ENCODE assay signal across 9 cellular contexts in genomic region chr21:16308269-16308668, GRCh38.
DNase-seq lines count a peak whose midpoint lies in the region; ATAC-seq and TF ChIP-seq lines count a peak whose summit lies in the region.
"Had no signal": no experiment of that assay in that cellular context is flagged by ENCODE, and none has a peak within 500 bp of the region (broad histone marks: within the 10 kb centered on the region; RNA-seq: fewer than 3 reads in every experiment).

No MANE protein-coding gene starts in this region.

- H3K4me3 ChIP-seq in dorsolateral prefrontal cortex (peak overlapping the region; percentile 15 to 67 (median 52)), prostate gland (peak overlapping the region; percentile 4 to 15)

- intact Hi-C loops in dorsolateral prefrontal cortex (cut with DNase I) (loop anchor here (2.0 to 10.0 kb wide), 3 partner anchors 113 to 235 kb away; no protein-coding TSS in a partner anchor), prostate gland (cut with DNase I) (no loop called here)

- TF ChIP-seq POLR2A in prostate gland (IDR thresholded peaks at IDR 0.05) (no peak), erythroblast (IDR thresholded peaks at IDR 0.05; ENCODE audit: low read length) (no peak)

- H3K9me3 ChIP-seq in prostate gland: no peaks in the 10 kb centered on the region

- WGBS in prostate gland: 10% methylated on average over 1 of the region's 1 CpG

- H3K36me3 ChIP-seq in prostate gland: no peaks in the 10 kb centered on the region

- H3K4me1 ChIP-seq in prostate gland (replicated peaks): no peaks in the 10 kb centered on the region

- DNase-seq in HT1080 (ENCODE audit: low read depth) (peak; percentile 12), dorsolateral prefrontal cortex (no peak), prostate gland (ENCODE audit: low spot score) (no peak), erythroblast (lab: John Stamatoyannopoulos, UW) (no peak), epidermal melanocyte (ENCODE audit: insufficient read length, low spot score) (no peak)
- DNase-seq: cortex of kidney had no signal

- TF ChIP-seq CTCF in dorsolateral prefrontal cortex (IDR thresholded peaks at IDR 0.05 in 54 of 56, conservative IDR thresholded peaks at IDR 0.05 in 2 of 56; ENCODE audit: low read depth in 1 of 56, partially characterized antibody in 56 of 56): no peak
- TF ChIP-seq CTCF in prostate gland (IDR thresholded peaks at IDR 0.05): no peak

- H3K27me3 ChIP-seq in dorsolateral prefrontal cortex (no peaks in the 10 kb centered on the region), prostate gland (replicated peaks; ENCODE audit: insufficient read depth) (no peaks in the 10 kb centered on the region)

- ATAC-seq in GM18519 (IDR thresholded peaks at IDR 0.05; ENCODE audit: low FRiP score, unreplicated experiment): peak; percentile 97
- no peak for ATAC-seq in HG02938 (IDR thresholded peaks at IDR 0.05; ENCODE audit: unreplicated experiment)
- no peak for ATAC-seq in GM18907 (IDR thresholded peaks at IDR 0.05; ENCODE audit: unreplicated experiment)

- peak overlapping the region; percentile 54 to 93 (median 88) for H3K27ac ChIP-seq in dorsolateral prefrontal cortex
- peak overlapping the region; percentile 59 to 62 for H3K27ac ChIP-seq in prostate gland
